9 cellular contexts compared by ENCODE assay signal in the genomic region with DNA sequence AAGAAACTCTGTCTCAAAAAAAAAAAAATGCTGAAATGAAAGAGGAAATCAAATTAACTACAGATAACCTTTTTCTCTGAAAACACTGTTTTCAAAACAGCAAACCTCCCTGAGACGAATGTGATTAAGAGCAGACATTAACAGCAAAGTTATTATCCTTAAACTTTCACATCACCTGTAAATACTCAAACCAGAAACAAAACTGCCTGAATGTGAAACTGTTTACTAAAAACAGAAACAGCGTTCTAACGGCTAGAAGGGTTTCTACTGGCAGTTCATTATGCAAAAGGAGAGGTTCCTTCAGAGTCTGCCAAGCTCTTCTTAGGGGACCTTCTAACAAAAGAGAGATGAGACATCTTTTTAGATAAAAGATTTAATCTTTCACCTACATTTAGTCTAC. TPM values are rescaled to one million over a fixed set of nuclear protein-coding genes. Genes with fewer than 3 reads are reported as not detected.
DNase-seq lines count a peak whose midpoint lies in the region; ATAC-seq lines count a peak whose summit lies in the region.
"Had no signal": no experiment of that assay in that cellular context is flagged by ENCODE, and none has a peak within 500 bp of the region (broad histone marks: within the 10 kb centered on the region; RNA-seq: fewer than 3 reads in every experiment).

No MANE protein-coding gene starts in this region.

- H3K4me3 ChIP-seq in aorta (ENCODE audit: low read length in 2 of 2): no peak overlapping the region
- H3K4me3 ChIP-seq: body of pancreas had no signal

- no peaks in the 10 kb centered on the region for H3K27me3 Mint-ChIP-seq in memory B cell

- no peaks in the 10 kb centered on the region for H3K9me3 Mint-ChIP-seq in memory B cell

- H3K27ac Mint-ChIP-seq in memory B cell: peak overlapping the region; percentile 94

- no peaks in the 10 kb centered on the region for H3K9me3 ChIP-seq in aorta (ENCODE audit: control insufficient read depth, low read length)
- H3K9me3 ChIP-seq: body of pancreas had no signal

- no peaks in the 10 kb centered on the region for H3K27me3 ChIP-seq in aorta (ENCODE audit: control insufficient read depth in 1 of 2, insufficient read depth in 2 of 2, low read length in 1 of 2)
- H3K27me3 ChIP-seq: body of pancreas had no signal

- WGBS in aorta, 2 donors: 64 to 83% methylated on average over 3 of the region's 3 CpGs

- ATAC-seq in GM18867 (IDR thresholded peaks at IDR 0.05; ENCODE audit: unreplicated experiment) (peak; percentile 93), GM21619 (IDR thresholded peaks at IDR 0.05; ENCODE audit: unreplicated experiment) (peak; percentile 97), HG03558 (IDR thresholded peaks at IDR 0.05; ENCODE audit: extremely low read depth, unreplicated experiment) (peak; percentile 92), memory B cell (ENCODE audit: low read depth) (peak; percentile 83), aorta (ENCODE audit: low FRiP score) (no peak)
- ATAC-seq: body of pancreas had no signal

- intact Hi-C loops in aorta (cut with DNase I): no loop called here

- H3K4me3 Mint-ChIP-seq in memory B cell: peak overlapping the region; percentile 81

- peaks cover 41% of the 10 kb centered on the region for H3K4me1 Mint-ChIP-seq in memory B cell

- no peaks in the 10 kb centered on the region for H3K36me3 ChIP-seq in aorta (ENCODE audit: control insufficient read depth in 1 of 2, insufficient read depth in 2 of 2, low read length in 1 of 2)

- H3K27ac ChIP-seq in aorta (ENCODE audit: low read depth in 1 of 2, low read length in 2 of 2): no peak overlapping the region
- H3K27ac ChIP-seq: body of pancreas had no signal

- DNase-seq in memory B cell (ENCODE audit: low spot score in 2 of 2) (peak in 1 of 2 donors; percentile 19), DMS53 treated with DMSO at 0.1 percent for 48 hours (lab: John Stamatoyannopoulos, UW; ENCODE audit: unreplicated experiment) (no peak), SKM-1 (lab: John Stamatoyannopoulos, UW; ENCODE audit: unreplicated experiment) (no peak), aorta (no peak), NCI-H446 (lab: John Stamatoyannopoulos, UW) (no peak)
- DNase-seq: body of pancreas had no signal

- H3K36me3 Mint-ChIP-seq in memory B cell: peaks cover 11% of the 10 kb centered on the region

- no peaks in the 10 kb centered on the region for H3K4me1 ChIP-seq in aorta (ENCODE audit: control insufficient read depth in 1 of 2, insufficient read depth in 2 of 2, low read length in 2 of 2)

RNA-seq across cellular contexts. Expression of a gene that starts 45.9 kb away (rescaled TPM):
- 10 to 100 TPM; 10.5 to 12.2 TPM for total RNA-seq in aorta
- polyA plus RNA-seq in aorta: 10 to 100 TPM in 1 of 2 donors, 1 to 10 TPM in 1; 6.6 to 11.6 TPM

RNA-seq across cellular contexts. Expression of a gene that starts 48.7 kb away (rescaled TPM):
- 10 to 100 TPM; 50.4 to 51.0 TPM for total RNA-seq in aorta
- 10 to 100 TPM; 16.6 to 22.5 TPM for polyA plus RNA-seq in aorta
